ENCODE assay signal across 14 cellular contexts in the genomic region with DNA sequence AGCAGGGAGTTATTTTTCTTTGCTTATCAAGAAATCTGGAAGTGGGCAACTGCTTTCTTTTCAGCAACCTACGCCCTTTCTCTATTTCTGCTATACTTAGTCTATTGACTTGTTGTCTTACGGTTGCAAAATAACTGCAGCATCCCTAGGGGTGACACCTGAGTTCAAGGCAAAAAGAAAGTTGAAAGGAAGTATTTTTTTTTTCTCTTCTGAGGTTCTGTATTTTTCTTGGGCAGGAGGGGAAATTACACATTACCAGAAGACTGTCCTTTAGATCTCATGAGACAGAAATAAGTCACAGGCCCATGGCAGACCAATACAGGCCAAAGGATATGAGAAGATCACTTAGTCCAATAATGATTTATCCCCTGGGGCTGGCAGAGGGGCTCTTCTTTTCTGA.
DNase-seq lines count a peak whose midpoint lies in the region; ATAC-seq and TF ChIP-seq lines count a peak whose summit lies in the region.
"Had no signal": no experiment of that assay in that cellular context is flagged by ENCODE, and none has a peak within 500 bp of the region (broad histone marks: within the 10 kb centered on the region; RNA-seq: fewer than 3 reads in every experiment).

No MANE protein-coding gene starts in this region.

- no peaks in the 10 kb centered on the region for H3K36me3 Mint-ChIP-seq in CD4-positive, alpha-beta T cell (ENCODE audit: low read depth)
- peaks cover 11% of the 10 kb centered on the region for H3K36me3 Mint-ChIP-seq in T-helper 1 cell treated with Interleukin-12 subunit alpha and Interleukin-12 subunit beta and Interleukin-4 antibody, amounts not matched to agents 30 μg/mL and 1 μg/mL, for 36 hours (ENCODE audit: low read depth)

- DNase-seq in CD4-positive, alpha-beta T cell = no peak
- DNase-seq in foreskin fibroblast (no peak), DMS 273 (lab: John Stamatoyannopoulos, UW; ENCODE audit: unreplicated experiment) (no peak), SK-N-DZ (ENCODE audit: low spot score) (no peak)
- no peak for DNase-seq in NK-92 treated with Interleukin-12 subunit alpha and Interleukin-12 subunit beta, amount 100 ng/mL, for 24 hours (lab: John Stamatoyannopoulos, UW)
- DNase-seq: GM23248, islet precursor cell, NCI-H1694, small intestine had no signal

- H3K9me3 Mint-ChIP-seq in CD4-positive, alpha-beta T cell = no peaks in the 10 kb centered on the region
- H3K9me3 Mint-ChIP-seq in T-helper 1 cell treated with Interleukin-12 subunit alpha and Interleukin-12 subunit beta and Interleukin-4 antibody, amounts not matched to agents 30 μg/mL and 1 μg/mL, for 36 hours = peaks cover 19% of the 10 kb centered on the region

- CTCF ChIA-PET in CD4-positive, alpha-beta T cell (lab: Charles Lee) = no interaction called here

- H3K27me3 ChIP-seq in CD4-positive, alpha-beta T cell (ENCODE audit: control insufficient read depth, insufficient read depth, low read length) = no peaks in the 10 kb centered on the region
- H3K27me3 ChIP-seq: cardiac muscle cell had no signal

- H3K4me1 Mint-ChIP-seq in CD4-positive, alpha-beta T cell (ENCODE audit: low read depth) = peaks cover 37% of the 10 kb centered on the region
- H3K4me1 Mint-ChIP-seq in T-helper 1 cell treated with Interleukin-12 subunit alpha and Interleukin-12 subunit beta and Interleukin-4 antibody, amounts not matched to agents 30 μg/mL and 1 μg/mL, for 36 hours (ENCODE audit: low read depth) = peaks cover 49% of the 10 kb centered on the region

- peak; percentile 32 for ATAC-seq in CD4-positive, alpha-beta T cell (ENCODE audit: poor library complexity)
- ATAC-seq in GM19023 (IDR thresholded peaks at IDR 0.05; ENCODE audit: unreplicated experiment) (peak; percentile 58), HG02884 (IDR thresholded peaks at IDR 0.05; ENCODE audit: unreplicated experiment) (peak; percentile 57)

- TF ChIP-seq CTCF in CD4-positive, alpha-beta T cell (IDR thresholded peaks at IDR 0.05) = no peak
- no peak for TF ChIP-seq CTCF in foreskin fibroblast (IDR thresholded peaks at IDR 0.05; ENCODE audit: low read depth, low read length)

- intact Hi-C loops in CD4-positive, alpha-beta T cell (cut with DNase I, micrococcal nuclease) = no loop called here

- H3K4me3 Mint-ChIP-seq in CD4-positive, alpha-beta T cell = peak overlapping the region; percentile 34
- H3K4me3 Mint-ChIP-seq in T-helper 1 cell treated with Interleukin-12 subunit alpha and Interleukin-12 subunit beta and Interleukin-4 antibody, amounts not matched to agents 30 μg/mL and 1 μg/mL, for 36 hours = peak overlapping the region; percentile 57
- H3K4me3 Mint-ChIP-seq: nephron had no signal

- H3K27ac Mint-ChIP-seq in CD4-positive, alpha-beta T cell = peak overlapping the region; percentile 62
- H3K27ac Mint-ChIP-seq in T-helper 1 cell treated with Interleukin-12 subunit alpha and Interleukin-12 subunit beta and Interleukin-4 antibody, amounts not matched to agents 30 μg/mL and 1 μg/mL, for 36 hours = peak overlapping the region; percentile 84
- H3K27ac Mint-ChIP-seq: nephron had no signal

- H3K27me3 Mint-ChIP-seq in CD4-positive, alpha-beta T cell = no peaks in the 10 kb centered on the region
- H3K27me3 Mint-ChIP-seq in T-helper 1 cell treated with Interleukin-12 subunit alpha and Interleukin-12 subunit beta and Interleukin-4 antibody, amounts not matched to agents 30 μg/mL and 1 μg/mL, for 36 hours (ENCODE audit: low read depth) = no peaks in the 10 kb centered on the region

- no peaks in the 10 kb centered on the region for H3K9me3 ChIP-seq in CD4-positive, alpha-beta T cell (ENCODE audit: control insufficient read depth, low read length)

- POLR2A ChIA-PET in CD4-positive, alpha-beta T cell (lab: Charles Lee) = no interaction called here

- no peak overlapping the region for H3K27ac ChIP-seq in CD4-positive, alpha-beta T cell (ENCODE audit: low read depth, low read length)
- H3K27ac ChIP-seq: cardiac muscle cell, GM23248 had no signal

- no peak overlapping the region for H3K4me3 ChIP-seq in foreskin fibroblast (ENCODE audit: low read depth in 1 of 2, low read length in 2 of 2)
- H3K4me3 ChIP-seq: cardiac muscle cell, GM23248 had no signal
